In the genomic region with DNA sequence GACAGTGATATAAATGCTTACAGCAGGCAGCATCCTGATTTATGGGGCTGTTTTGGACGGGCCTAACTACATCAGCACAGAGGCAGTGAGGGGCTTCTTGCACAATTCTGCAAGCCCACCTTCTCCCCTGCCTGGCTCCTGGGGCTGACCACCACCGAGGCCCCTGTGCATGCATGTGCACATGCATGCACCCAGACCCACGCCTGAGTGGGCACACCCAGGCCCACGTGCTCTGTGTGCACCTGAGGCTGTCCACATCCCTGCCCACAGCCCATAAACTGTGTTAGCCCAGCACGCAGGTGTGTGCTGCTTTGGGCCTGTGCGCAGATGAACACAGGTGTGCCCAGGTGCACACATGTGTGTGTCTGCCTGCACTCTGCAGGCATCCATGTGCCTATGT, we compare ENCODE assay signal across 24 cellular contexts. TPM values are rescaled to one million over a fixed set of nuclear protein-coding genes. Genes with fewer than 3 reads are reported as not detected.
DNase-seq lines count a peak whose midpoint lies in the region; ATAC-seq and TF ChIP-seq lines count a peak whose summit lies in the region.
"Had no signal": no experiment of that assay in that cellular context is flagged by ENCODE, and none has a peak within 500 bp of the region (broad histone marks: within the 10 kb centered on the region; RNA-seq: fewer than 3 reads in every experiment).

No MANE protein-coding gene starts in this region.

- intact Hi-C loops in left ventricle myocardium inferior (cut with micrococcal nuclease) (no loop called here), Right ventricle myocardium inferior (cut with DNase I) (no loop called here), esophagus muscularis mucosa (cut with DNase I) (no loop called here)

- H3K4me1 ChIP-seq in left ventricle myocardium inferior: peaks cover 100% of the 10 kb centered on the region
- H3K4me1 ChIP-seq in esophagus muscularis mucosa: peaks cover 97 to 100% (median 100%) of the 10 kb centered on the region in 4 donors

- no peaks in the 10 kb centered on the region for H3K9me3 Mint-ChIP-seq in stimulated activated memory B cell treated with anti-CD40 and anti-IgM and Interleukin-4, amounts not matched to agents 10 μg/mL and 1 μg/mL and 100 μg/mL, for 72 hours
- no peaks in the 10 kb centered on the region for H3K9me3 Mint-ChIP-seq in stimulated activated naive B cell treated with anti-CD40 and anti-IgM and Interleukin-4, amounts not matched to agents 10 μg/mL and 1 μg/mL and 100 μg/mL, for 72 hours
- H3K9me3 Mint-ChIP-seq: CD4-positive, alpha-beta memory T cell had no signal

- no peaks in the 10 kb centered on the region for H3K36me3 Mint-ChIP-seq in stimulated activated memory B cell treated with anti-CD40 and anti-IgM and Interleukin-4, amounts not matched to agents 10 μg/mL and 1 μg/mL and 100 μg/mL, for 72 hours
- peaks cover 0 to 2% of the 10 kb centered on the region in 2 donors for H3K36me3 Mint-ChIP-seq in stimulated activated naive B cell treated with anti-CD40 and anti-IgM and Interleukin-4, amounts not matched to agents 10 μg/mL and 1 μg/mL and 100 μg/mL, for 72 hours

- H3K4me1 Mint-ChIP-seq in stimulated activated memory B cell treated with anti-CD40 and anti-IgM and Interleukin-4, amounts not matched to agents 10 μg/mL and 1 μg/mL and 100 μg/mL, for 72 hours: peaks cover 13% of the 10 kb centered on the region
- H3K4me1 Mint-ChIP-seq in stimulated activated naive B cell treated with anti-CD40 and anti-IgM and Interleukin-4, amounts not matched to agents 10 μg/mL and 1 μg/mL and 100 μg/mL, for 72 hours: peaks cover 10 to 15% of the 10 kb centered on the region in 2 donors

- H3K4me3 ChIP-seq in left ventricle myocardium inferior: no peak overlapping the region
- H3K4me3 ChIP-seq in esophagus muscularis mucosa: no peak overlapping the region
- H3K4me3 ChIP-seq: MG63, SK-N-MC had no signal

- H3K27me3 ChIP-seq in left ventricle myocardium inferior (ENCODE audit: low read depth) (no peaks in the 10 kb centered on the region), esophagus muscularis mucosa (no peaks in the 10 kb centered on the region)
- H3K27me3 ChIP-seq: MG63 had no signal

- TF ChIP-seq EP300 in esophagus muscularis mucosa (IDR thresholded peaks at IDR 0.05): no peak

- H3K27ac Mint-ChIP-seq in stimulated activated memory B cell treated with anti-CD40 and anti-IgM and Interleukin-4, amounts not matched to agents 10 μg/mL and 1 μg/mL and 100 μg/mL, for 72 hours: no peak overlapping the region
- no peak overlapping the region for H3K27ac Mint-ChIP-seq in stimulated activated naive B cell treated with anti-CD40 and anti-IgM and Interleukin-4, amounts not matched to agents 10 μg/mL and 1 μg/mL and 100 μg/mL, for 72 hours

- DNase-seq in left ventricle myocardium inferior: no peak
- DNase-seq in Right ventricle myocardium inferior (ENCODE audit: missing footprints): no peak
- DNase-seq in RWPE1 (ENCODE audit: low spot score): no peak
- no peak for DNase-seq in esophagus muscularis mucosa (ENCODE audit: extremely low spot score)
- no peak for DNase-seq in OCI-M2 (lab: John Stamatoyannopoulos, UW; ENCODE audit: unreplicated experiment)
- DNase-seq in DMS 273 treated with DMSO at 0.1 percent for 48 hours (lab: John Stamatoyannopoulos, UW): no peak
- no peak for DNase-seq in stimulated activated naive B cell treated with anti-CD40 and anti-IgM and Interleukin-4, amounts not matched to agents 10 μg/mL and 1 μg/mL and 100 μg/mL, for 72 hours
- DNase-seq: C1 segment of cervical spinal cord; CD4-positive, alpha-beta memory T cell; COR-L47; DMS79; EL; GDM1; KBM-7; MG63; NCI-H1417; NCI-H2029 treated with DMSO at 0.1 percent for 48 hours; NCI-H2227 treated with DMSO at 0.1 percent for 48 hours; NCI-H526 treated with DMSO at 0.1 percent for 48 hours; RPMI8226; SIG-M5 had no signal

- ATAC-seq in Right ventricle myocardium inferior: no peak
- ATAC-seq in stimulated activated memory B cell treated with anti-CD40 and anti-IgM and Interleukin-4, amounts not matched to agents 10 μg/mL and 1 μg/mL and 100 μg/mL, for 72 hours: peak; percentile 2
- ATAC-seq in stimulated activated naive B cell treated with anti-CD40 and anti-IgM and Interleukin-4, amounts not matched to agents 10 μg/mL and 1 μg/mL and 100 μg/mL, for 72 hours (replicated peaks): no peak
- ATAC-seq: HCT116 had no signal

- H3K4me3 Mint-ChIP-seq in stimulated activated memory B cell treated with anti-CD40 and anti-IgM and Interleukin-4, amounts not matched to agents 10 μg/mL and 1 μg/mL and 100 μg/mL, for 72 hours: no peak overlapping the region
- H3K4me3 Mint-ChIP-seq in stimulated activated naive B cell treated with anti-CD40 and anti-IgM and Interleukin-4, amounts not matched to agents 10 μg/mL and 1 μg/mL and 100 μg/mL, for 72 hours: no peak overlapping the region
- H3K4me3 Mint-ChIP-seq: CD4-positive, alpha-beta memory T cell had no signal

- POLR2A ChIA-PET in RWPE1 (lab: Yijun Ruan, JAX; ENCODE audit: low non-redundant PET): no interaction called here

- peak overlapping the region; percentile 91 for H3K27ac ChIP-seq in left ventricle myocardium inferior (replicated peaks)
- H3K27ac ChIP-seq in RWPE1: peak overlapping the region; percentile 94
- H3K27ac ChIP-seq in esophagus muscularis mucosa (replicated peaks in 1 of 4): peak overlapping the region in 3 of 4 donors; percentile 37 to 61 (median 61)
- H3K27ac ChIP-seq: SK-N-MC had no signal

- no peak for TF ChIP-seq CTCF in left ventricle myocardium inferior (IDR thresholded peaks at IDR 0.05; ENCODE audit: borderline replicate concordance)
- no peak for TF ChIP-seq CTCF in RWPE1 (conservative IDR thresholded peaks at IDR 0.05; ENCODE audit: low read depth)
- no peak for TF ChIP-seq CTCF in esophagus muscularis mucosa (IDR thresholded peaks at IDR 0.05)

- no peak for TF ChIP-seq POLR2A in esophagus muscularis mucosa (IDR thresholded peaks at IDR 0.05; ENCODE audit: low read depth)

- 92% methylated on average over 5 of the region's 6 CpGs for WGBS in esophagus muscularis mucosa

- H3K9me3 ChIP-seq in left ventricle myocardium inferior (replicated peaks) (no peaks in the 10 kb centered on the region), esophagus muscularis mucosa (no peaks in the 10 kb centered on the region)
- H3K9me3 ChIP-seq: MG63 had no signal

- H3K36me3 ChIP-seq in left ventricle myocardium inferior (peaks cover 10% of the 10 kb centered on the region), esophagus muscularis mucosa (peaks cover 0 to 16% (median 10%) of the 10 kb centered on the region in 4 donors)

- H3K27me3 Mint-ChIP-seq in stimulated activated memory B cell treated with anti-CD40 and anti-IgM and Interleukin-4, amounts not matched to agents 10 μg/mL and 1 μg/mL and 100 μg/mL, for 72 hours: peaks cover 38% of the 10 kb centered on the region
- peaks cover 15 to 24% of the 10 kb centered on the region in 2 donors for H3K27me3 Mint-ChIP-seq in stimulated activated naive B cell treated with anti-CD40 and anti-IgM and Interleukin-4, amounts not matched to agents 10 μg/mL and 1 μg/mL and 100 μg/mL, for 72 hours
- H3K27me3 Mint-ChIP-seq: CD4-positive, alpha-beta memory T cell had no signal

- CTCF ChIA-PET in RWPE1 (lab: Yijun Ruan, JAX): no interaction called here

RNA-seq across cellular contexts. Expression of a gene that starts 40.0 kb away (rescaled TPM):
- total RNA-seq in left ventricle myocardium inferior: 55.9 TPM
- total RNA-seq in Right ventricle myocardium inferior: 48.8 TPM
- 10 to 100 TPM; 48.7 to 87.2 (median 66.0) TPM for total RNA-seq in esophagus muscularis mucosa
